ENCODE assay signal across 2 cellular contexts in genomic region chr4:32394255-32394654, GRCh38.
TF ChIP-seq lines count a peak whose summit lies in the region.

No MANE protein-coding gene starts in this region.

TF ChIP-seq in HepG2, 621 proteins besides CTCF, POLR2A, EP300 and RAD21:
- TF ChIP-seq MAFF (IDR thresholded peaks at IDR 0.05; ENCODE audit: low read depth, low read length) (peak; percentile 89), MAFK (conservative IDR thresholded peaks at IDR 0.05 in 1 of 2, IDR thresholded peaks at IDR 0.05 in 1 of 2; ENCODE audit: low read length in 2 of 2) (peak; percentile 84 to 95), ZNF569 (CRISPR knock-in tag; IDR thresholded peaks at IDR 0.05; ENCODE audit: borderline replicate concordance) (no peak)

TF ChIP-seq in H1, 55 proteins besides CTCF, POLR2A, EP300 and RAD21:
- peak; percentile 45; the same call in 1 of the 2 replicates for TF ChIP-seq MAFK (IDR thresholded peaks at IDR 0.05; ENCODE audit: low read depth, low read length)
- TF ChIP-seq SAP30 (IDR thresholded peaks at IDR 0.05; ENCODE audit: insufficient read depth, insufficient replicate concordance, low read length), result no peak
- TF ChIP-seq CEBPB (IDR thresholded peaks at IDR 0.05; ENCODE audit: low read depth, low read length), result no peak
- no peak for TF ChIP-seq JUN (IDR thresholded peaks at IDR 0.05; ENCODE audit: low read depth, low read length)
